In genomic region chr4:156177941-156178340, GRCh38 we compare ENCODE assay signal across 27 cellular contexts.
"Had no signal": no experiment of that assay in that cellular context is flagged by ENCODE, and none has a peak within 500 bp of the region (broad histone marks: within the 10 kb centered on the region; RNA-seq: fewer than 3 reads in every experiment).

No MANE protein-coding gene starts in this region.

- H3K9me3 ChIP-seq: esophagus squamous epithelium, gastrocnemius medialis, left lung, lower lobe of right lung, mucosa of descending colon had no signal

- H3K27ac ChIP-seq: coronary artery, epithelial cell of prostate, esophagus squamous epithelium, gastrocnemius medialis, heart right ventricle, left lung, lower lobe of right lung had no signal

- H3K36me3 ChIP-seq: esophagus squamous epithelium, gastrocnemius medialis, heart right ventricle, left lung, lower lobe of right lung had no signal

- H3K27me3 Mint-ChIP-seq: effector memory CD8-positive, alpha-beta T cell; naive B cell had no signal

- H3K27me3 ChIP-seq: esophagus squamous epithelium, gastrocnemius medialis, heart right ventricle, left lung had no signal

- ATAC-seq: effector memory CD8-positive, alpha-beta T cell; esophagus mucosa; gastrocnemius medialis; heart right ventricle; left cardiac atrium; left lung; left ventricle myocardium superior; lower lobe of right lung; mucosa of descending colon had no signal

- H3K36me3 Mint-ChIP-seq: naive B cell had no signal

- H3K4me1 ChIP-seq: esophagus squamous epithelium, gastrocnemius medialis, heart right ventricle, left lung, lower lobe of right lung had no signal

- DNase-seq: effector CD8-positive, alpha-beta T cell; effector memory CD8-positive, alpha-beta T cell; endodermal cell; erythroblast; esophagus squamous epithelium; foreskin fibroblast; foreskin melanocyte; gastrocnemius medialis; glutamatergic neuron; head of caudate nucleus; heart right ventricle; hippocampal formation; left cardiac atrium; left lung; left ventricle myocardium superior; lower lobe of right lung; mesenchymal stem cell; mucosa of descending colon; naive B cell had no signal

- FAIRE-seq: colon, endometrium, islet of Langerhans, keratinocyte had no signal

- H3K4me3 Mint-ChIP-seq: effector memory CD8-positive, alpha-beta T cell; endodermal cell; mesothelial cell of epicardium; naive B cell had no signal

- H3K4me1 Mint-ChIP-seq: naive B cell had no signal

- H3K9me3 Mint-ChIP-seq: endodermal cell had no signal

- H3K27ac Mint-ChIP-seq: effector memory CD8-positive, alpha-beta T cell; endodermal cell; mesothelial cell of epicardium; naive B cell had no signal

- H3K4me3 ChIP-seq: coronary artery, esophagus squamous epithelium, gastrocnemius medialis, heart right ventricle, left lung, lower lobe of right lung, mucosa of descending colon had no signal
